ENCODE assay signal across 8 cellular contexts in the genomic region with DNA sequence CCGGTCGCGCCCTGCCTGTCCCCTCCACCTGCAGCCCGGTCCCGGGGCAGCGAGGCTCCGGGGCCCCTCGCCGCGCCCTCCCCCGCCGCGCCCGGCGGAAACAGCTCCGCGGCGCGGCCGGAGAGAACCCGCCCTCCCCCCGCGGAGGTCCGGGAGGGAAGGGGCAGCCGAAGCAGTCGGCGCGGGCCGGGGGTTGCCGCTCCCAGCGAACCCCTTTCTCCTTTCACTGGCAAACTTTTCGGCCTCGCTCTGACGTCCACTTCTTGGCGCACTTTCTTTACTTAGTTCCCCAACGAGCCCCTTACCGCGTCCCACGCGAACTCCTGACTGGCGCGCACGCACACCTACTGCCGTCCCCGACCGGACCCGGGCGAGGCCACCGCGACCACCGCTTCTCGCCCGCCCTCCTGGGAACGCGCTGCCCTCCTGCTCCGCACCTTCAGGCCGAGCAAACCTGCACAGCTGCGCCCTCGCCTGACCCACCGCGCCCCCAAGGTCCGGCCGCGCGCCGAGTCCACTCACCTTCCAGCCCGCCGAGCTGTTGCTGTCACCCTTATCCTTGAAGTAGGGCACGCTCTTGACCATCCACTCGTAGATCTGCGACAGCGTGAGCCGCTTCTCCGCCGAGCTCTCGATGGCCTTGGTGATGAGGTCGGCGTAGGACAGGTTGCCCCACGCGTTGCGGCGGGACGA. TPM values are rescaled to one million over a fixed set of nuclear protein-coding genes. Genes with fewer than 3 reads are reported as not detected.
DNase-seq lines count a peak whose midpoint lies in the region; ATAC-seq and TF ChIP-seq lines count a peak whose summit lies in the region.

No MANE protein-coding gene starts in this region.

- DNase-seq in GM12865 (ENCODE audit: low read depth): peak; percentile 65
- DNase-seq in T-cell: peak in 21 of 34 experiments; percentile 3 to 51 (median 18)
- DNase-seq in breast epithelium (ENCODE audit: low spot score in 2 of 2): peak in 1 of 2 donors; percentile 34
- no peak for DNase-seq in kidney epithelial cell (ENCODE audit: low read depth)
- DNase-seq in stimulated activated CD4-positive, alpha-beta T cell treated with anti-CD3 and anti-CD28 coated beads, Interleukin-1b, Interleukin-23, amount 100 ng/mL, for 48 hours: peak; percentile 35
- DNase-seq in KG1 (lab: John Stamatoyannopoulos, UW): no peak
- no peak for DNase-seq in NCI-H2107 treated with DMSO at 0.1 percent for 48 hours (lab: John Stamatoyannopoulos, UW; ENCODE audit: unreplicated experiment)

- H3K36me3 Mint-ChIP-seq in T-cell: no peaks in the 10 kb centered on the region

- TF ChIP-seq CTCF in GM12865 (IDR thresholded peaks at IDR 0.05; ENCODE audit: insufficient read depth, low read depth, low read length, missing control alignments) (no peak), breast epithelium (IDR thresholded peaks at IDR 0.05) (no peak), kidney epithelial cell (IDR thresholded peaks at IDR 0.05; ENCODE audit: insufficient read depth, low read length, poor library complexity, severe bottlenecking) (no peak)

- no peaks in the 10 kb centered on the region for H3K9me3 ChIP-seq in breast epithelium

- H3K27ac ChIP-seq in breast epithelium: peak overlapping the region; percentile 98 to 99

- H3K27me3 ChIP-seq in breast epithelium (no peaks in the 10 kb centered on the region), kidney epithelial cell (ENCODE audit: control insufficient read depth, insufficient read depth, low read length) (no peaks in the 10 kb centered on the region)

- TF ChIP-seq POLR2A in breast epithelium (IDR thresholded peaks at IDR 0.05): no peak

- ATAC-seq in HG02840 (IDR thresholded peaks at IDR 0.05; ENCODE audit: low FRiP score, unreplicated experiment) (peak; percentile 13), T-cell (replicated peaks in 1 of 4) (peak in 3 of 4 experiments; percentile 1 to 6 (median 2))

- CTCF ChIA-PET in T-cell (lab: Charles Lee): interaction anchor here in 1 of 2 donors (0.7 kb wide), 1 partner anchor 887 kb away, joined by 4 read pairs; no protein-coding TSS in a partner anchor

- intact Hi-C loops in breast epithelium (cut with DNase I; ENCODE audit: low total_unique reads): no loop called here

- no peaks in the 10 kb centered on the region for H3K4me1 ChIP-seq in breast epithelium

- H3K27ac Mint-ChIP-seq in T-cell: peak overlapping the region; percentile 82 to 90

- H3K4me1 Mint-ChIP-seq in T-cell: peaks cover 42 to 53% (median 53%) of the 10 kb centered on the region in 3 donors

- peak overlapping the region; percentile 60 for H3K4me3 ChIP-seq in GM12865 (ENCODE audit: low read depth, low read length)
- H3K4me3 ChIP-seq in breast epithelium: peak overlapping the region; percentile 91 to 99 (median 99)
- H3K4me3 ChIP-seq in kidney epithelial cell (ENCODE audit: low read depth, low read length): peak overlapping the region; percentile 95

- no peaks in the 10 kb centered on the region for H3K9me3 Mint-ChIP-seq in T-cell

- H3K36me3 ChIP-seq in breast epithelium: no peaks in the 10 kb centered on the region
- no peaks in the 10 kb centered on the region for H3K36me3 ChIP-seq in kidney epithelial cell (ENCODE audit: control insufficient read depth, insufficient read depth, low read length)

- POLR2A ChIA-PET in T-cell (lab: Charles Lee): interaction anchor here (0.5 to 0.9 kb wide), 5 partner anchors 43 to 279 kb away, joined by 3 to 11 read pairs (median 6); no protein-coding TSS in a partner anchor

- no peaks in the 10 kb centered on the region for H3K27me3 Mint-ChIP-seq in T-cell

- H3K4me3 Mint-ChIP-seq in T-cell: peak overlapping the region; percentile 89 to 96 (median 92)

RNA-seq across cellular contexts. Expression of a gene that starts 1.2 kb away (rescaled TPM):
- 10 to 100 TPM; 73.0 to 89.1 (median 84.5) TPM for total RNA-seq in T-cell
- total RNA-seq in breast epithelium: 100 to 1,000 TPM in 1 of 3 donors, 10 to 100 TPM in 2; 54.1 to 163 (median 67.2) TPM
- 17.0 and 17.7 TPM in 2 replicates for total RNA-seq in kidney epithelial cell

Comparison
In these comparisons a context has a peak if more than half of its experiments do, and no peak if none do; other contexts are left out.
1. DNase-seq: peak in GM12865 (single experiment), T-cell (21 of 34) and stimulated activated CD4-positive, alpha-beta T cell treated with anti-CD3 and anti-CD28 coated beads, Interleukin-1b, Interleukin-23, amount 100 ng/mL, for 48 hours (single experiment); none in kidney epithelial cell (single experiment), KG1 (single experiment) and NCI-H2107 treated with DMSO at 0.1 percent for 48 hours (single experiment).
2. Peak in every context shown above with its lines, with median percentiles within 50 percentile points of each other: H3K4me3 ChIP-seq.